8 cellular contexts compared by ENCODE assay signal in genomic region chr9:136093331-136093986, GRCh38. TPM values are rescaled to one million over a fixed set of nuclear protein-coding genes. Genes with fewer than 3 reads are reported as not detected.
DNase-seq lines count a peak whose midpoint lies in the region; ATAC-seq and TF ChIP-seq lines count a peak whose summit lies in the region.

No MANE protein-coding gene starts in this region.

- CTCF ChIA-PET in activated B cell treated with CpG ODN at 0.5 μM for 24 hours (lab: Charles Lee), result no interaction called here

- peak; percentile 84 for DNase-seq in H7
- no peak for DNase-seq in activated B cell treated with CpG ODN at 0.5 μM for 24 hours
- peak in 4 of 5 donors; percentile 57 to 70 (median 69) for DNase-seq in heart left ventricle
- DNase-seq in sciatic nerve (ENCODE audit: low spot score), result no peak
- DNase-seq in nucleus accumbens (lab: John Stamatoyannopoulos, UW), result no peak
- no peak for DNase-seq in HK-2 (ENCODE audit: unreplicated experiment)
- DNase-seq in GM19238 (ENCODE audit: insufficient read length, low spot score), result no peak

- TF ChIP-seq CTCF in activated B cell treated with CpG ODN at 0.5 μM for 24 hours (IDR thresholded peaks at IDR 0.05) (no peak), heart left ventricle (IDR thresholded peaks at IDR 0.05) (no peak)

- peak overlapping the region; percentile 59 for H3K4me3 ChIP-seq in H7 (ENCODE audit: insufficient read depth, low read depth, low read length)
- peak overlapping the region; percentile 71 to 99 (median 89) for H3K4me3 ChIP-seq in heart left ventricle

- intact Hi-C loops in activated B cell treated with CpG ODN at 0.5 μM for 24 hours (cut with micrococcal nuclease) (no loop called here), heart left ventricle (cut with DNase I) (loop anchor here in 1 of 10 donors (2.0 kb wide), 1 partner anchor 25 kb away; the partner anchor contains the start of gene TMEM250), sciatic nerve (cut with DNase I) (no loop called here)

- no peaks in the 10 kb centered on the region for H3K36me3 Mint-ChIP-seq in activated B cell treated with CpG ODN at 0.5 μM for 24 hours (ENCODE audit: low read depth)

- peak overlapping the region; percentile 60 for H3K4me3 Mint-ChIP-seq in activated B cell treated with CpG ODN at 0.5 μM for 24 hours

- H3K36me3 ChIP-seq in H7 (replicated peaks; ENCODE audit: control insufficient read depth, insufficient read depth, low read length), result no peaks in the 10 kb centered on the region
- no peaks in the 10 kb centered on the region for H3K36me3 ChIP-seq in heart left ventricle

- ATAC-seq in activated B cell treated with CpG ODN at 0.5 μM for 24 hours (ENCODE audit: low read depth), result no peak
- peak; percentile 33 to 51 (median 36) for ATAC-seq in heart left ventricle
- peak; percentile 60 for ATAC-seq in sciatic nerve
- ATAC-seq in GM19397 (IDR thresholded peaks at IDR 0.05; ENCODE audit: unreplicated experiment), result no peak

- H3K27ac ChIP-seq in heart left ventricle, result peak overlapping the region; percentile 91 to 99 (median 98)

- H3K27me3 ChIP-seq in H7 (ENCODE audit: control insufficient read depth, insufficient read depth, low read length) (peaks cover 17% of the 10 kb centered on the region), heart left ventricle (no peaks in the 10 kb centered on the region)

- TF ChIP-seq POLR2A in heart left ventricle (IDR thresholded peaks at IDR 0.05), result no peak

- peaks cover 3% of the 10 kb centered on the region for H3K4me1 Mint-ChIP-seq in activated B cell treated with CpG ODN at 0.5 μM for 24 hours

- H3K27ac Mint-ChIP-seq in activated B cell treated with CpG ODN at 0.5 μM for 24 hours, result no peak overlapping the region

- no peaks in the 10 kb centered on the region for H3K9me3 Mint-ChIP-seq in activated B cell treated with CpG ODN at 0.5 μM for 24 hours

- H3K4me1 ChIP-seq in heart left ventricle, result peaks cover 17 to 71% (median 64%) of the 10 kb centered on the region in 12 donors

- peaks cover 27% of the 10 kb centered on the region for H3K27me3 Mint-ChIP-seq in activated B cell treated with CpG ODN at 0.5 μM for 24 hours

- 14 to 32% (median 20%) methylated on average over 12 to 16 of the region's 16 CpGs for WGBS in heart left ventricle, 4 donors

- no peaks in the 10 kb centered on the region for H3K9me3 ChIP-seq in heart left ventricle

- POLR2A ChIA-PET in activated B cell treated with CpG ODN at 0.5 μM for 24 hours (lab: Charles Lee), result no interaction called here

RNA-seq across cellular contexts. Expression of gene NACC2, which starts 1.6 kb away (rescaled TPM):
- total RNA-seq in H7 (2014; rRNA removed; shearing (Covaris generic)), result 16.6 and 19.3 TPM in 2 replicates
- total RNA-seq in activated B cell treated with CpG ODN at 0.5 μM for 24 hours (1.5 and 1.6 TPM in 2 replicates), heart left ventricle (10 to 100 TPM; 38.7 to 66.5 (median 47.5) TPM), sciatic nerve (56.8 TPM)
- polyA plus RNA-seq in heart left ventricle, result 10 to 100 TPM; 17.9 to 39.1 TPM

RNA-seq across cellular contexts. Expression of gene TMEM250, which starts 25.2 kb away (rescaled TPM):
- total RNA-seq in H7 (2014; rRNA removed; shearing (Covaris generic)), result 50.7 and 66.1 TPM in 2 replicates
- total RNA-seq in activated B cell treated with CpG ODN at 0.5 μM for 24 hours (23.3 and 23.4 TPM in 2 replicates), heart left ventricle (10 to 100 TPM; 15.5 to 34.3 (median 19.9) TPM), sciatic nerve (23.0 TPM)
- 10 to 100 TPM; 11.6 to 37.0 TPM for polyA plus RNA-seq in heart left ventricle

Comparison
In these comparisons a context has a peak if more than half of its experiments do, and no peak if none do; other contexts are left out.
1. DNase-seq: peak in H7 (single experiment) and heart left ventricle (4 of 5); none in activated B cell treated with CpG ODN at 0.5 μM for 24 hours (single experiment), sciatic nerve (single experiment), nucleus accumbens (0 of 56), HK-2 (single experiment) and GM19238 (single experiment).
2. ATAC-seq: peak in heart left ventricle (4 of 4) and sciatic nerve (single experiment); none in activated B cell treated with CpG ODN at 0.5 μM for 24 hours (single experiment) and GM19397 (single experiment).